In the genomic region with DNA sequence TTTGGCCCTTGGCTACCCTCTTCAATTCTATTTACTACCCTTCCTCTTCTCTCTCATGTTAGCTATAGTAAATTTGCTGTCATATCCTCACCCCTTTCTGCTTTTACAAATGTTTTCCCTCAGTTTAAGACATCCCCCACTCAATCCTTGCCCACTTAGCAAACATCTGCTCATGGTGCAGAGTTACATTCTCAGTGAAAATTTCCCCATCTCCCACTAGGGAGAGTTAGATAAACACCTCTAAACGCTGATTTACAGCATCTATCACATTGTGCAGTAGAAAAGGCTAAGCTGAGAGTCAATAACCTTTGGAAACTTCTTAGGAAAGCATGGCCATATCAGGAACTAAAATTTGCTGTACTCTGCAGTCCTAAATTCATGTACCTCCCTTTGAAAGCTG, we compare ENCODE assay signal across 20 cellular contexts.
A peak's percentile ranks its signal among the peaks of the same experiment; 100 is the strongest.
DNase-seq lines count a peak whose midpoint lies in the region; ATAC-seq lines count a peak whose summit lies in the region.
"Had no signal": no experiment of that assay in that cellular context is flagged by ENCODE, and none has a peak within 500 bp of the region (broad histone marks: within the 10 kb centered on the region; RNA-seq: fewer than 3 reads in every experiment).

No MANE protein-coding gene starts in this region.

- peak; percentile 40 for DNase-seq in NCI-H748 (lab: John Stamatoyannopoulos, UW; ENCODE audit: unreplicated experiment)
- DNase-seq in NCI-H748 treated with DMSO at 0.1 percent for 48 hours (lab: John Stamatoyannopoulos, UW) = no peak
- DNase-seq in NCI-H82 treated with DMSO at 0.1 percent for 48 hours (lab: John Stamatoyannopoulos, UW; ENCODE audit: unreplicated experiment) = peak; percentile 51
- DNase-seq in fibroblast of peridontal ligament (ENCODE audit: extremely low read depth) = peak; percentile 71
- DNase-seq in skeletal muscle cell (ENCODE audit: low read depth) = peak; percentile 59
- no peak for DNase-seq in ecto neural progenitor cell (ENCODE audit: low spot score)
- DNase-seq: activated naive CD8-positive, alpha-beta T cell treated with anti-CD3 and anti-CD28 coated beads for 36 hours; activated T-cell treated with anti-CD3 and anti-CD28 coated beads, Interleukin-2, amount 50 U/mL, for 48 hours; CD4-positive, CD25-positive, alpha-beta regulatory T cell; central memory CD4-positive, alpha-beta T cell; effector memory CD8-positive, alpha-beta T cell; left ventricle myocardium inferior; NCI-H1436; NCI-H510A; posterior cingulate gyrus; stimulated activated CD4-positive, alpha-beta T cell treated with anti-CD3 and anti-CD28 coated beads, Interleukin-12 subunit alpha, Interleukin-12 subunit beta, amount 100 ng/mL, for 4 hours; stimulated activated naive B cell treated with anti-CD40 and anti-IgM and Interleukin-4, amounts not matched to agents 10 μg/mL and 1 μg/mL and 100 μg/mL, for 72 hours had no signal

- ATAC-seq in HG03139 (IDR thresholded peaks at IDR 0.05; ENCODE audit: unreplicated experiment) (no peak), HG03135 (IDR thresholded peaks at IDR 0.05; ENCODE audit: unreplicated experiment) (no peak)
- ATAC-seq: effector memory CD8-positive, alpha-beta T cell; Panc1; stimulated activated naive B cell treated with anti-CD40 and anti-IgM and Interleukin-4, amounts not matched to agents 10 μg/mL and 1 μg/mL and 100 μg/mL, for 72 hours had no signal

- H3K4me3 ChIP-seq in skeletal muscle cell (ENCODE audit: low read depth, low read length) = no peak overlapping the region
- H3K4me3 ChIP-seq: left ventricle myocardium inferior had no signal

Comparison
In these comparisons a context has a peak if more than half of its experiments do, and no peak if none do; other contexts are left out.
1. DNase-seq: peak in NCI-H748 (single experiment), NCI-H82 treated with DMSO at 0.1 percent for 48 hours (single experiment), fibroblast of peridontal ligament (single experiment) and skeletal muscle cell (single experiment); none in NCI-H748 treated with DMSO at 0.1 percent for 48 hours (single experiment) and ecto neural progenitor cell (single experiment).